8 cellular contexts compared by ENCODE assay signal in the genomic region with DNA sequence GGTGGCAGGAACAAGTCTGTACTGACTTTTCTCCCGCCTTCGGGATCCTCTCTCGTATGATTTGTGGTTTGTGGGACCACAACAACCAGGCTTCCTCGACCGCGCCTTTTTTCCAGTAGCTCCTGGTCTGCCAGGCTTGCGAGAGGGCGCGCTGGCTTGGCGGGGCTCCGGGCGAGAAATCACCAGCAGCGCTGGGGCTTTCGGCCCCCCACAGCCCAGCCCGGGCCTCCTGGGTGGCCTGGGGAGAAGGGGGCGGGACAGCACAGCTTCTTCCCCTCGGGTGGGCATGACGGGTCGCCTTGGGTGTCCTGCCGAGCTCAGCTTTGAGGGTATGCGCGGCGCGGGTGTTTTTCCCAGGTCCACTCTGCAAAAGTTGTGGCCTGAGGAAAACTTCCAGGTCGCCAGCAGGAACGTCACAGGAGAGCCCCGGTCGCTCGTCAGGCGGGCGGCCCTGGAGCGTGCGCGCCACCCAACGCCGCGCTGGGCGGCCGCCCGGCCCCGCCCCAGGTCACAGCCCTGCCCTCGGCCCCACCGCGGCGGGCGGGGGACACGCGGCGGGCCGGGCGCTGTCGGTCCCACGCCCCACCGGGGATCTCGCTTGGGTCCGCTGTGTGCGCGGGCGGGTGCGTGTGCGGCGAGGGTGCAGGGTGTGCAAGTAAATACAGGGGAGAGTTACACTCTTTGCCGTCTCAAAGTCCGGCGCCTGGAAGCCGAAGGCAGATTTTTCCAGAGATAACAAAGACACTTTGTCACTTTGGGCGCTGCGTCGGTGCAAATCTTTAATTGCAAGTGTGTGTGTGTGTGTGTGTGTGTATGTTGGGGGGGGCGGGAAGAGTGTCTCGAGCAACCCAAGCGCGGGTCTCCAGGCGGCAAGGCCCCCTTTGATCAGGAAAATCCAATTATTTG. TPM values are rescaled to one million over a fixed set of nuclear protein-coding genes. Genes with fewer than 3 reads are reported as not detected.
DNase-seq lines count a peak whose midpoint lies in the region; ATAC-seq and TF ChIP-seq lines count a peak whose summit lies in the region.

No MANE protein-coding gene starts in this region.

- CTCF ChIA-PET in BJ (lab: Yijun Ruan, JAX) = no interaction called here
- CTCF ChIA-PET in HEK293 (lab: Yijun Ruan, JAX) = no interaction called here

- TF ChIP-seq CTCF in BJ (IDR thresholded peaks at IDR 0.05; ENCODE audit: insufficient read depth, low read depth, low read length) (no peak), HEK293 (tag by site-specific recombination; IDR thresholded peaks at IDR 0.05) (no peak), fibroblast of pulmonary artery (IDR thresholded peaks at IDR 0.05; ENCODE audit: low read length, missing control alignments) (no peak), osteoblast (IDR thresholded peaks at IDR 0.05; ENCODE audit: extremely low read depth, low read depth, low read length) (no peak)

- H3K27ac ChIP-seq in HEK293 (ENCODE audit: extremely low read depth, low read depth, low read length) (no peak overlapping the region; the same call in 1 of the 2 replicates), osteoblast (ENCODE audit: low read depth, low read length) (no peak overlapping the region)

- no peak overlapping the region for H2AFZ ChIP-seq in osteoblast (ENCODE audit: low read length)

- H3K9me3 ChIP-seq in HEK293 (ENCODE audit: control insufficient read depth, insufficient read depth, low read depth, low read length) (no peaks in the 10 kb centered on the region), osteoblast (ENCODE audit: low read depth, low read length) (no peaks in the 10 kb centered on the region)

- H3K4me1 ChIP-seq in HEK293 (ENCODE audit: control insufficient read depth, insufficient read depth, low read length) (no peaks in the 10 kb centered on the region), osteoblast (ENCODE audit: insufficient read depth, low read length) (no peaks in the 10 kb centered on the region)

- no peak for ATAC-seq in HG03039 (IDR thresholded peaks at IDR 0.05; ENCODE audit: unreplicated experiment)
- no peak for ATAC-seq in HG03159 (IDR thresholded peaks at IDR 0.05; ENCODE audit: unreplicated experiment)

- H3K79me2 ChIP-seq in osteoblast (ENCODE audit: insufficient read depth, low read length) = no peaks in the 10 kb centered on the region

- POLR2A ChIA-PET in BJ (lab: Charles Lee) (interaction anchor here (0.6 kb wide), 1 partner anchor 282 kb away, joined by 4 read pairs; no protein-coding TSS in a partner anchor), HEK293 (lab: Yijun Ruan, JAX) (interaction anchor here (1.7 kb wide), 1 partner anchor 184 kb away, joined by 4 read pairs; no protein-coding TSS in a partner anchor)

- DNase-seq in BJ (ENCODE audit: low read depth) (no peak), fibroblast of pulmonary artery (ENCODE audit: low read depth) (no peak), osteoblast (ENCODE audit: insufficient read length, low spot score, missing footprints) (peak; percentile 87), NCI-H1105 treated with DMSO at 0.1 percent for 48 hours (lab: John Stamatoyannopoulos, UW) (no peak)
- peak; percentile 3 for DNase-seq in activated CD4-positive, alpha-beta T cell treated with anti-CD3 and anti-CD28 coated beads, Interleukin-2, amount 50 U/mL, for 1 hour

- H3K4me3 ChIP-seq in BJ (ENCODE audit: low read depth, low read length) (peak overlapping the region; percentile 32), HEK293 (ENCODE audit: low read depth, low read length) (peak overlapping the region; percentile 34), fibroblast of pulmonary artery (replicated peaks; ENCODE audit: low read depth, low read length) (peak overlapping the region; percentile 43), osteoblast (ENCODE audit: insufficient read depth, low read length) (peak overlapping the region; percentile 62)

- H4K20me1 ChIP-seq in osteoblast (ENCODE audit: insufficient read depth, low read length) = no peaks in the 10 kb centered on the region

- H3K4me2 ChIP-seq in osteoblast (ENCODE audit: insufficient read depth, low read length) = peak overlapping the region; percentile 72

- H3K27me3 ChIP-seq in BJ (ENCODE audit: control insufficient read depth, insufficient read depth, low read length) (peaks cover 44% of the 10 kb centered on the region), osteoblast (ENCODE audit: insufficient read depth, low read length) (peaks cover 92% of the 10 kb centered on the region)

- H3K36me3 ChIP-seq in BJ (ENCODE audit: control insufficient read depth, insufficient read depth, low read length) = no peaks in the 10 kb centered on the region
- peaks cover 0 to 5% of the 10 kb centered on the region in 2 experiments; a peak in 1 of 3 replicates for H3K36me3 ChIP-seq in HEK293 (ENCODE audit: control insufficient read depth in 2 of 2, insufficient read depth in 1 of 2, low read length in 2 of 2)
- H3K36me3 ChIP-seq in osteoblast (ENCODE audit: insufficient read depth, low read length) = no peaks in the 10 kb centered on the region

TF ChIP-seq in HEK293, 187 proteins besides CTCF, POLR2A, EP300 and RAD21 (continues in another document):
- TF ChIP-seq ZNF155 (tag by site-specific recombination; IDR thresholded peaks at IDR 0.05) = no peak
- TF ChIP-seq, protein P1, sequence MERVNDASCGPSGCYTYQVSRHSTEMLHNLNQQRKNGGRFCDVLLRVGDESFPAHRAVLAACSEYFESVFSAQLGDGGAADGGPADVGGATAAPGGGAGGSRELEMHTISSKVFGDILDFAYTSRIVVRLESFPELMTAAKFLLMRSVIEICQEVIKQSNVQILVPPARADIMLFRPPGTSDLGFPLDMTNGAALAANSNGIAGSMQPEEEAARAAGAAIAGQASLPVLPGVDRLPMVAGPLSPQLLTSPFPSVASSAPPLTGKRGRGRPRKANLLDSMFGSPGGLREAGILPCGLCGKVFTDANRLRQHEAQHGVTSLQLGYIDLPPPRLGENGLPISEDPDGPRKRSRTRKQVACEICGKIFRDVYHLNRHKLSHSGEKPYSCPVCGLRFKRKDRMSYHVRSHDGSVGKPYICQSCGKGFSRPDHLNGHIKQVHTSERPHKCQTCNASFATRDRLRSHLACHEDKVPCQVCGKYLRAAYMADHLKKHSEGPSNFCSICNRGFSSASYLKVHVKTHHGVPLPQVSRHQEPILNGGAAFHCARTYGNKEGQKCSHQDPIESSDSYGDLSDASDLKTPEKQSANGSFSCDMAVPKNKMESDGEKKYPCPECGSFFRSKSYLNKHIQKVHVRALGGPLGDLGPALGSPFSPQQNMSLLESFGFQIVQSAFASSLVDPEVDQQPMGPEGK (tag by site-specific recombination; IDR thresholded peaks at IDR 0.05) = peak; percentile 39; the same call in 1 of the 2 replicates
- TF ChIP-seq HOXD13 (CRISPR knock-in tag; IDR thresholded peaks at IDR 0.05; ENCODE audit: borderline replicate concordance) = no peak
- no peak for TF ChIP-seq ZNF341 (tag by site-specific recombination; IDR thresholded peaks at IDR 0.05; ENCODE audit: low read depth)
- peak; percentile 32; the same call in 1 of the 2 replicates for TF ChIP-seq ZNF391 (tag by site-specific recombination; IDR thresholded peaks at IDR 0.05; ENCODE audit: borderline replicate concordance, low read depth)
- TF ChIP-seq ZNF302 (tag by site-specific recombination; IDR thresholded peaks at IDR 0.05; ENCODE audit: low read depth) = no peak
- TF ChIP-seq SP2 (tag by site-specific recombination; IDR thresholded peaks at IDR 0.05) = no peak
- no peak for TF ChIP-seq ZNF514 (tag by site-specific recombination; IDR thresholded peaks at IDR 0.05)
- TF ChIP-seq EGR2 (tag by site-specific recombination; IDR thresholded peaks at IDR 0.05; ENCODE audit: low read depth) = peak; percentile 74
- no peak for TF ChIP-seq GFI1B (tag by site-specific recombination; IDR thresholded peaks at IDR 0.05)
- no peak for TF ChIP-seq ZNF202 (tag by site-specific recombination; IDR thresholded peaks at IDR 0.05; ENCODE audit: borderline replicate concordance)
- no peak for TF ChIP-seq ZNF549 (tag by site-specific recombination; IDR thresholded peaks at IDR 0.05)
- TF ChIP-seq ZNF449 (tag by site-specific recombination; IDR thresholded peaks at IDR 0.05) = 0 out of 2 replicates have a peak, but pooled peaks have one; percentile 38
- TF ChIP-seq, protein P2, sequence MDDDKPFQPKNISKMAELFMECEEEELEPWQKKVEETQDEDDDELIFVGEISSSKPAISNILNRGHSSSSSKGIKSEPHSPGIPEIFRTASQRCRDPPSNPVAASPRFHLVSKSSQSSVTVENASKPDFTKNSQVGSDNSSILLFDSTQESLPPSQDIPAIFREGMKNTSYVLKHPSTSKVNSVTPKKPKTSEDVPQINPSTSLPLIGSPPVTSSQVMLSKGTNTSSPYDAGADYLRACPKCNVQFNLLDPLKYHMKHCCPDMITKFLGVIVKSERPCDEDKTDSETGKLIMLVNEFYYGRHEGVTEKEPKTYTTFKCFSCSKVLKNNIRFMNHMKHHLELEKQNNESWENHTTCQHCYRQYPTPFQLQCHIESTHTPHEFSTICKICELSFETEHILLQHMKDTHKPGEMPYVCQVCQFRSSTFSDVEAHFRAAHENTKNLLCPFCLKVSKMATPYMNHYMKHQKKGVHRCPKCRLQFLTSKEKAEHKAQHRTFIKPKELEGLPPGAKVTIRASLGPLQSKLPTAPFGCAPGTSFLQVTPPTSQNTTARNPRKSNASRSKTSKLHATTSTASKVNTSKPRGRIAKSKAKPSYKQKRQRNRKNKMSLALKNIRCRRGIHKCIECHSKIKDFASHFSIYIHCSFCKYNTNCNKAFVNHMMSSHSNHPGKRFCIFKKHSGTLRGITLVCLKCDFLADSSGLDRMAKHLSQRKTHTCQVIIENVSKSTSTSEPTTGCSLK (tag by site-specific recombination; IDR thresholded peaks at IDR 0.05) = no peak
- TF ChIP-seq ZNF571 (tag by site-specific recombination; IDR thresholded peaks at IDR 0.05) = no peak
- TF ChIP-seq ZNF510 (tag by site-specific recombination; IDR thresholded peaks at IDR 0.05; ENCODE audit: insufficient replicate concordance) = no peak

RNA-seq across cellular contexts. Expression of gene SP5, which starts 0.7 kb away (rescaled TPM):
- polyA plus RNA-seq in BJ (2011; rRNA removed) = not detected in 2 replicates
- not detected in 2 replicates for polyA minus RNA-seq in BJ (2011; rRNA and poly(A)+ RNA removed)
- not detected in 2 replicates for total RNA-seq in osteoblast

RNA-seq across cellular contexts. Expression of gene ERICH2, which starts 55.8 kb away (rescaled TPM):
- polyA plus RNA-seq in BJ (2011; rRNA removed) = not detected in 2 replicates
- polyA minus RNA-seq in BJ (2011; rRNA and poly(A)+ RNA removed) = not detected in 2 replicates
- total RNA-seq in osteoblast = 0.59 TPM in 1 of 2 replicates, not detected in the other

Comparison
In these comparisons a context has a peak if more than half of its experiments do, and no peak if none do; other contexts are left out.
1. DNase-seq: peak in activated CD4-positive, alpha-beta T cell treated with anti-CD3 and anti-CD28 coated beads, Interleukin-2, amount 50 U/mL, for 1 hour (single experiment) and osteoblast (single experiment); none in BJ (single experiment), fibroblast of pulmonary artery (single experiment) and NCI-H1105 treated with DMSO at 0.1 percent for 48 hours (single experiment).
2. Peak in every context shown above with its lines, with median percentiles within 50 percentile points of each other: H3K4me3 ChIP-seq.